In genomic region chr6:24692003-24692402, GRCh38 we compare ENCODE assay signal across 19 cellular contexts. TPM values are rescaled to one million over a fixed set of nuclear protein-coding genes. Genes with fewer than 3 reads are reported as not detected.
"Had no signal": no experiment of that assay in that cellular context is flagged by ENCODE, and none has a peak within 500 bp of the region (broad histone marks: within the 10 kb centered on the region; RNA-seq: fewer than 3 reads in every experiment).

No MANE protein-coding gene starts in this region.

- H3K27me3 ChIP-seq: sigmoid colon, spleen, suprapubic skin had no signal

- H3K4me3 ChIP-seq: lung, psoas muscle, sigmoid colon, spleen, suprapubic skin had no signal

- H3K4me1 ChIP-seq: psoas muscle, sigmoid colon had no signal

- FAIRE-seq: colon, endometrium had no signal

- H3K4me3 Mint-ChIP-seq: activated CD4-positive, alpha-beta memory T cell treated with anti-CD3 and anti-CD28 coated beads, Interleukin-2, amount 10 ng/mL, durations not matched to agents 7 days and 5 days; immature natural killer cell; mesothelial cell of epicardium; stimulated activated memory B cell treated with anti-CD40 and anti-IgM and Interleukin-4, amounts not matched to agents 10 μg/mL and 1 μg/mL and 100 μg/mL, for 72 hours had no signal

- ATAC-seq: psoas muscle; SK-N-SH treated with all-trans-retinoic acid at 6 μM for 48 hours; stimulated activated memory B cell treated with anti-CD40 and anti-IgM and Interleukin-4, amounts not matched to agents 10 μg/mL and 1 μg/mL and 100 μg/mL, for 72 hours had no signal

- DNase-seq: activated CD4-positive, alpha-beta memory T cell treated with anti-CD3 and anti-CD28 coated beads, Interleukin-2, amount 10 ng/mL, durations not matched to agents 7 days and 5 days; activated CD4-positive, alpha-beta T cell treated with anti-CD3 and anti-CD28 coated beads for 1 hour; activated CD8-positive, alpha-beta memory T cell treated with anti-CD3 and anti-CD28 coated beads, Interleukin-2, amount 50 U/mL, for 4 hours; activated naive CD4-positive, alpha-beta T cell; caudate nucleus; immature natural killer cell; psoas muscle; sigmoid colon; spleen; T-helper 1 cell; T1000; trophoblast cell had no signal

- H3K9me3 Mint-ChIP-seq: activated CD4-positive, alpha-beta memory T cell treated with anti-CD3 and anti-CD28 coated beads, Interleukin-2, amount 10 ng/mL, durations not matched to agents 7 days and 5 days; immature natural killer cell; mesothelial cell of epicardium; stimulated activated memory B cell treated with anti-CD40 and anti-IgM and Interleukin-4, amounts not matched to agents 10 μg/mL and 1 μg/mL and 100 μg/mL, for 72 hours had no signal

- H3K36me3 ChIP-seq: suprapubic skin had no signal

- H3K27ac ChIP-seq: psoas muscle, sigmoid colon, spleen, suprapubic skin had no signal

- H3K9me3 ChIP-seq: psoas muscle, sigmoid colon, spleen, suprapubic skin had no signal

- H3K27me3 Mint-ChIP-seq: activated CD4-positive, alpha-beta memory T cell treated with anti-CD3 and anti-CD28 coated beads, Interleukin-2, amount 10 ng/mL, durations not matched to agents 7 days and 5 days; stimulated activated memory B cell treated with anti-CD40 and anti-IgM and Interleukin-4, amounts not matched to agents 10 μg/mL and 1 μg/mL and 100 μg/mL, for 72 hours had no signal

- H3K4me1 Mint-ChIP-seq: mesothelial cell of epicardium had no signal

- H3K27ac Mint-ChIP-seq: activated CD4-positive, alpha-beta memory T cell treated with anti-CD3 and anti-CD28 coated beads, Interleukin-2, amount 10 ng/mL, durations not matched to agents 7 days and 5 days; mesothelial cell of epicardium; stimulated activated memory B cell treated with anti-CD40 and anti-IgM and Interleukin-4, amounts not matched to agents 10 μg/mL and 1 μg/mL and 100 μg/mL, for 72 hours had no signal

RNA-seq across cellular contexts. Expression of gene KIAA0319, which starts 46.0 kb away (rescaled TPM):
- polyA plus RNA-seq: immature natural killer cell had no signal
